ENCODE assay signal across 8 cellular contexts in the genomic region with DNA sequence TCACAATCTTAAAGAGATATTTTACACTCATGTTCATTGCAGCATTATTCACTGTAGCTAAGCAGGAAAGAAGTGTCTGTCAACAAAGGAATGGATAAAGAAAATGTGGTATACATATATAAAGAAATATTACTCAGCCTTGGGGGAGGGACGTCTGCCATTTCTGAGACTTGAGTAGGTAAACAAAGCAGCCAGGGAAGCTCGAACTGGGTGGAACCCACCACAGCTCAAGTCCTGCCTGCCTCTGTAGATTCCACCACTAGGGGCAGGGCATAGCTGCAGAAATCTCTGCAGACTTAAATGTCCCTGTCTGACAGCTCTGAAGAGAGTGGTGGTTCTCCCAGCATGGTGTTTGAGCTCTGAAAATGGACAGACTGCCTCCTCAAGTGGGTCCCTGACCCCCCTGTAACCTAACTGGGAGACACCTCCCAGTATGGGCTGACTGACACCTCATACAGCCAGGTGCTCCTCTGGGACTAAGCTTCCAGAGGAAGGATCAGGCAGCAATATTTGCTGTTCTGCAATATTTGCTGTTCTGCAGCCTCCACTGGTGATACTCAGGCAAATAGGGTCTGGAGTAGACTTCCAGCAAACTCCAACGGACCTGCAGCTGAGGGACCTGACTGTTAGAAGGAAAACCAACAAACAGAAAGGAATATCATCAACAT.
DNase-seq lines count a peak whose midpoint lies in the region; TF ChIP-seq lines count a peak whose summit lies in the region.
"Not testable (repeated sequence)": the region's sequence is repeated elsewhere in the genome, so short reads cannot be mapped to it uniquely, and the experiment has no call there.

No MANE protein-coding gene starts in this region.

- TF ChIP-seq CTCF in AG09309 (IDR thresholded peaks at IDR 0.05; ENCODE audit: control insufficient read depth, insufficient read depth, low read depth, low read length, missing control alignments) (peak; percentile 72), GM12874 (IDR thresholded peaks at IDR 0.05; ENCODE audit: insufficient read depth, low read depth, low read length) (peak; percentile 62), astrocyte of the spinal cord (IDR thresholded peaks at IDR 0.05; ENCODE audit: low read depth, low read length) (peak; percentile 66), fibroblast of mammary gland (conservative IDR thresholded peaks at IDR 0.05; ENCODE audit: control insufficient read depth, insufficient read depth, low read depth, low read length) (peak; percentile 60)

- not testable (repeated sequence) for H3K4me3 ChIP-seq in AG09309 (ENCODE audit: control insufficient read depth, low read depth, low read length); astrocyte of the spinal cord (ENCODE audit: low read depth, low read length); fibroblast of mammary gland (ENCODE audit: control insufficient read depth, low read depth, low read length)

- in situ Hi-C loops in astrocyte of the spinal cord (cut with HindIII; ENCODE audit: low sequenced_read_pairs): not testable (repeated sequence)

- DNase-seq in AG09309 (ENCODE audit: low read depth): not testable (repeated sequence)
- DNase-seq in LoVo (ENCODE audit: low spot score): peak; percentile 23
- DNase-seq in RKO (ENCODE audit: low spot score): peak; percentile 59
- peak; percentile 16 for DNase-seq in astrocyte of the spinal cord (ENCODE audit: low read depth, low spot score)
- DNase-seq in fibroblast of mammary gland (ENCODE audit: low read depth): peak; percentile 44
- peak; percentile 43 for DNase-seq in kidney tubule cell (ENCODE audit: low spot score)
- DNase-seq in pulmonary artery endothelial cell (ENCODE audit: low read depth, low spot score): peak; percentile 20
